ENCODE assay signal across 2 cellular contexts in the genomic region with DNA sequence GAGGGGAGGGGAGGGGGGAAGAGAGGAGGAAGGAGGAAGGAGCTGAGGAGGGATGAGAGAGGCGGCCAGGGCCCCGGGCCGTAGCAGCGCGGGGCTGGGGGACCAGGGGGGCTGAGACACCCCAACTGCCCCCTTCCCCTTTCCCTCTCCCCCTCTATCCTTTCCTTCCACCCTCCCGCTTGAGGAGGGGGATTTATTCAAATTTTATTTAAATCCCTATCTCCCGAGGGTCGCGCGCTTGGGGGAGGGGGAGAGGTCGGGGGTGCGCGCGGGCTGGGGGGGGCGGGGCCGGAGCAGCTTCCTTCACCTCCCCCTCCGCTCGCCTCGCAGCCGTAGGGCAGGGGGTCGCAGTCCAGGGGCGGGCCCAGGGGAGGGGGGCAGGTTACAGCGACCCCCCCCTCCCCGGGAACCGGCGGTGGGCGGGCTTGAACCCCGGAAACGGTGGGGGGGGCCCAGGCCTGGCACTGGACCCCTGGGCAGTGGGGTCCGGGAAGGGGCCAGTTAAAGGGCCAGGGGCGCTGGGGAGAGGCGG.
TF ChIP-seq lines count a peak whose summit lies in the region.

A gene with protein sequence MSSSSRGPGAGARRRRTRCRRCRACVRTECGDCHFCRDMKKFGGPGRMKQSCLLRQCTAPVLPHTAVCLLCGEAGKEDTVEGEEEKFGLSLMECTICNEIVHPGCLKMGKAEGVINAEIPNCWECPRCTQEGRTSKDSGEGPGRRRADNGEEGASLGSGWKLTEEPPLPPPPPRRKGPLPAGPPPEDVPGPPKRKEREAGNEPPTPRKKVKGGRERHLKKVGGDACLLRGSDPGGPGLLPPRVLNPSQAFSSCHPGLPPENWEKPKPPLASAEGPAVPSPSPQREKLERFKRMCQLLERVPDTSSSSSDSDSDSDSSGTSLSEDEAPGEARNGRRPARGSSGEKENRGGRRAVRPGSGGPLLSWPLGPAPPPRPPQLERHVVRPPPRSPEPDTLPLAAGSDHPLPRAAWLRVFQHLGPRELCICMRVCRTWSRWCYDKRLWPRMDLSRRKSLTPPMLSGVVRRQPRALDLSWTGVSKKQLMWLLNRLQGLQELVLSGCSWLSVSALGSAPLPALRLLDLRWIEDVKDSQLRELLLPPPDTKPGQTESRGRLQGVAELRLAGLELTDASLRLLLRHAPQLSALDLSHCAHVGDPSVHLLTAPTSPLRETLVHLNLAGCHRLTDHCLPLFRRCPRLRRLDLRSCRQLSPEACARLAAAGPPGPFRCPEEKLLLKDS (plus strand): TSS at position 19 of the 532 bp plus-strand sequence. CDS start 2,183 bp downstream, outside the sequence.

TF ChIP-seq in IMR-90, 13 proteins besides CTCF, POLR2A, EP300 and RAD21:
- TF ChIP-seq MAZ (IDR thresholded peaks at IDR 0.05; ENCODE audit: borderline replicate concordance, low read depth, low read length) (no peak), MAFK (IDR thresholded peaks at IDR 0.05; ENCODE audit: low read depth, low read length) (no peak), CHD1 (IDR thresholded peaks at IDR 0.05; ENCODE audit: low read depth, low read length) (no peak), RFX5 (IDR thresholded peaks at IDR 0.05; ENCODE audit: low read depth, low read length) (no peak), BHLHE40 (IDR thresholded peaks at IDR 0.05; ENCODE audit: low read depth, low read length) (no peak), NFE2L2 (IDR thresholded peaks at IDR 0.05; ENCODE audit: low read depth, low read length) (no peak), FOS (IDR thresholded peaks at IDR 0.05; ENCODE audit: low read depth, low read length) (no peak)
- TF ChIP-seq, protein P1, sequence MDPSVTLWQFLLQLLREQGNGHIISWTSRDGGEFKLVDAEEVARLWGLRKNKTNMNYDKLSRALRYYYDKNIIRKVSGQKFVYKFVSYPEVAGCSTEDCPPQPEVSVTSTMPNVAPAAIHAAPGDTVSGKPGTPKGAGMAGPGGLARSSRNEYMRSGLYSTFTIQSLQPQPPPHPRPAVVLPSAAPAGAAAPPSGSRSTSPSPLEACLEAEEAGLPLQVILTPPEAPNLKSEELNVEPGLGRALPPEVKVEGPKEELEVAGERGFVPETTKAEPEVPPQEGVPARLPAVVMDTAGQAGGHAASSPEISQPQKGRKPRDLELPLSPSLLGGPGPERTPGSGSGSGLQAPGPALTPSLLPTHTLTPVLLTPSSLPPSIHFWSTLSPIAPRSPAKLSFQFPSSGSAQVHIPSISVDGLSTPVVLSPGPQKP (IDR thresholded peaks at IDR 0.05; ENCODE audit: borderline replicate concordance, low read depth, low read length) = no peak
- TF ChIP-seq, protein P2, sequence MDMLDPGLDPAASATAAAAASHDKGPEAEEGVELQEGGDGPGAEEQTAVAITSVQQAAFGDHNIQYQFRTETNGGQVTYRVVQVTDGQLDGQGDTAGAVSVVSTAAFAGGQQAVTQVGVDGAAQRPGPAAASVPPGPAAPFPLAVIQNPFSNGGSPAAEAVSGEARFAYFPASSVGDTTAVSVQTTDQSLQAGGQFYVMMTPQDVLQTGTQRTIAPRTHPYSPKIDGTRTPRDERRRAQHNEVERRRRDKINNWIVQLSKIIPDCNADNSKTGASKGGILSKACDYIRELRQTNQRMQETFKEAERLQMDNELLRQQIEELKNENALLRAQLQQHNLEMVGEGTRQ (IDR thresholded peaks at IDR 0.05; ENCODE audit: low read depth, low read length) = no peak

TF ChIP-seq in HepG2, 621 proteins besides CTCF, POLR2A, EP300 and RAD21 (continues in another document):
- TF ChIP-seq ZNF556 (CRISPR knock-in tag; IDR thresholded peaks at IDR 0.05; ENCODE audit: borderline replicate concordance) (no peak), ETV5 (CRISPR knock-in tag; IDR thresholded peaks at IDR 0.05; ENCODE audit: borderline replicate concordance) (0 out of 2 replicates have a peak, but pooled peaks have one; percentile 16), ZFY (CRISPR knock-in tag; IDR thresholded peaks at IDR 0.05) (no peak), ZNF720 (CRISPR knock-in tag; IDR thresholded peaks at IDR 0.05) (no peak), ZNF446 (CRISPR knock-in tag; IDR thresholded peaks at IDR 0.05) (0 out of 2 replicates have a peak, but pooled peaks have one; percentile 0), ZSCAN25 (CRISPR knock-in tag; IDR thresholded peaks at IDR 0.05) (peak; percentile 29; the same call in 1 of the 2 replicates), NR3C1 (CRISPR knock-in tag; IDR thresholded peaks at IDR 0.05) (no peak), ZNF615 (CRISPR knock-in tag; IDR thresholded peaks at IDR 0.05; ENCODE audit: borderline replicate concordance) (no peak), CBX1 (IDR thresholded peaks at IDR 0.05; ENCODE audit: low read depth) (no peak), REL (CRISPR knock-in tag; conservative IDR thresholded peaks at IDR 0.05) (no peak)
- TF ChIP-seq, protein P3, sequence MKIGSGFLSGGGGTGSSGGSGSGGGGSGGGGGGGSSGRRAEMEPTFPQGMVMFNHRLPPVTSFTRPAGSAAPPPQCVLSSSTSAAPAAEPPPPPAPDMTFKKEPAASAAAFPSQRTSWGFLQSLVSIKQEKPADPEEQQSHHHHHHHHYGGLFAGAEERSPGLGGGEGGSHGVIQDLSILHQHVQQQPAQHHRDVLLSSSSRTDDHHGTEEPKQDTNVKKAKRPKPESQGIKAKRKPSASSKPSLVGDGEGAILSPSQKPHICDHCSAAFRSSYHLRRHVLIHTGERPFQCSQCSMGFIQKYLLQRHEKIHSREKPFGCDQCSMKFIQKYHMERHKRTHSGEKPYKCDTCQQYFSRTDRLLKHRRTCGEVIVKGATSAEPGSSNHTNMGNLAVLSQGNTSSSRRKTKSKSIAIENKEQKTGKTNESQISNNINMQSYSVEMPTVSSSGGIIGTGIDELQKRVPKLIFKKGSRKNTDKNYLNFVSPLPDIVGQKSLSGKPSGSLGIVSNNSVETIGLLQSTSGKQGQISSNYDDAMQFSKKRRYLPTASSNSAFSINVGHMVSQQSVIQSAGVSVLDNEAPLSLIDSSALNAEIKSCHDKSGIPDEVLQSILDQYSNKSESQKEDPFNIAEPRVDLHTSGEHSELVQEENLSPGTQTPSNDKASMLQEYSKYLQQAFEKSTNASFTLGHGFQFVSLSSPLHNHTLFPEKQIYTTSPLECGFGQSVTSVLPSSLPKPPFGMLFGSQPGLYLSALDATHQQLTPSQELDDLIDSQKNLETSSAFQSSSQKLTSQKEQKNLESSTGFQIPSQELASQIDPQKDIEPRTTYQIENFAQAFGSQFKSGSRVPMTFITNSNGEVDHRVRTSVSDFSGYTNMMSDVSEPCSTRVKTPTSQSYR (CRISPR knock-in tag; IDR thresholded peaks at IDR 0.05; ENCODE audit: borderline replicate concordance) = 0 out of 2 replicates have a peak, but pooled peaks have one; percentile 15
- TF ChIP-seq, protein P4, sequence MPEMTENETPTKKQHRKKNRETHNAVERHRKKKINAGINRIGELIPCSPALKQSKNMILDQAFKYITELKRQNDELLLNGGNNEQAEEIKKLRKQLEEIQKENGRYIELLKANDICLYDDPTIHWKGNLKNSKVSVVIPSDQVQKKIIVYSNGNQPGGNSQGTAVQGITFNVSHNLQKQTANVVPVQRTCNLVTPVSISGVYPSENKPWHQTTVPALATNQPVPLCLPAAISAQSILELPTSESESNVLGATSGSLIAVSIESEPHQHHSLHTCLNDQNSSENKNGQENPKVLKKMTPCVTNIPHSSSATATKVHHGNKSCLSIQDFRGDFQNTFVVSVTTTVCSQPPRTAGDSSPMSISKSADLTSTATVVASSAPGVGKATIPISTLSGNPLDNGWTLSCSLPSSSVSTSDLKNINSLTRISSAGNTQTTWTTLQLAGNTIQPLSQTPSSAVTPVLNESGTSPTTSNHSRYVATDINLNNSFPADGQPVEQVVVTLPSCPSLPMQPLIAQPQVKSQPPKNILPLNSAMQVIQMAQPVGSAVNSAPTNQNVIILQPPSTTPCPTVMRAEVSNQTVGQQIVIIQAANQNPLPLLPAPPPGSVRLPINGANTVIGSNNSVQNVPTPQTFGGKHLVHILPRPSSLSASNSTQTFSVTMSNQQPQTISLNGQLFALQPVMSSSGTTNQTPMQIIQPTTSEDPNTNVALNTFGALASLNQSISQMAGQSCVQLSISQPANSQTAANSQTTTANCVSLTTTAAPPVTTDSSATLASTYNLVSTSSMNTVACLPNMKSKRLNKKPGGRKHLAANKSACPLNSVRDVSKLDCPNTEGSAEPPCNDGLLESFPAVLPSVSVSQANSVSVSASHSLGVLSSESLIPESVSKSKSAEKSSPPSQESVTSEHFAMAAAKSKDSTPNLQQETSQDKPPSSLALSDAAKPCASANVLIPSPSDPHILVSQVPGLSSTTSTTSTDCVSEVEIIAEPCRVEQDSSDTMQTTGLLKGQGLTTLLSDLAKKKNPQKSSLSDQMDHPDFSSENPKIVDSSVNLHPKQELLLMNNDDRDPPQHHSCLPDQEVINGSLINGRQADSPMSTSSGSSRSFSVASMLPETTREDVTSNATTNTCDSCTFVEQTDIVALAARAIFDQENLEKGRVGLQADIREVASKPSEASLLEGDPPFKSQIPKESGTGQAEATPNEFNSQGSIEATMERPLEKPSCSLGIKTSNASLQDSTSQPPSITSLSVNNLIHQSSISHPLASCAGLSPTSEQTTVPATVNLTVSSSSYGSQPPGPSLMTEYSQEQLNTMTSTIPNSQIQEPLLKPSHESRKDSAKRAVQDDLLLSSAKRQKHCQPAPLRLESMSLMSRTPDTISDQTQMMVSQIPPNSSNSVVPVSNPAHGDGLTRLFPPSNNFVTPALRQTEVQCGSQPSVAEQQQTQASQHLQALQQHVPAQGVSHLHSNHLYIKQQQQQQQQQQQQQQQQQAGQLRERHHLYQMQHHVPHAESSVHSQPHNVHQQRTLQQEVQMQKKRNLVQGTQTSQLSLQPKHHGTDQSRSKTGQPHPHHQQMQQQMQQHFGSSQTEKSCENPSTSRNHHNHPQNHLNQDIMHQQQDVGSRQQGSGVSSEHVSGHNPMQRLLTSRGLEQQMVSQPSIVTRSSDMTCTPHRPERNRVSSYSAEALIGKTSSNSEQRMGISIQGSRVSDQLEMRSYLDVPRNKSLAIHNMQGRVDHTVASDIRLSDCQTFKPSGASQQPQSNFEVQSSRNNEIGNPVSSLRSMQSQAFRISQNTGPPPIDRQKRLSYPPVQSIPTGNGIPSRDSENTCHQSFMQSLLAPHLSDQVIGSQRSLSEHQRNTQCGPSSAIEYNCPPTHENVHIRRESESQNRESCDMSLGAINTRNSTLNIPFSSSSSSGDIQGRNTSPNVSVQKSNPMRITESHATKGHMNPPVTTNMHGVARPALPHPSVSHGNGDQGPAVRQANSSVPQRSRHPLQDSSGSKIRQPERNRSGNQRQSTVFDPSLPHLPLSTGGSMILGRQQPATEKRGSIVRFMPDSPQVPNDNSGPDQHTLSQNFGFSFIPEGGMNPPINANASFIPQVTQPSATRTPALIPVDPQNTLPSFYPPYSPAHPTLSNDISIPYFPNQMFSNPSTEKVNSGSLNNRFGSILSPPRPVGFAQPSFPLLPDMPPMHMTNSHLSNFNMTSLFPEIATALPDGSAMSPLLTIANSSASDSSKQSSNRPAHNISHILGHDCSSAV (CRISPR knock-in tag; IDR thresholded peaks at IDR 0.05; ENCODE audit: borderline replicate concordance) = no peak
- TF ChIP-seq, protein P5, sequence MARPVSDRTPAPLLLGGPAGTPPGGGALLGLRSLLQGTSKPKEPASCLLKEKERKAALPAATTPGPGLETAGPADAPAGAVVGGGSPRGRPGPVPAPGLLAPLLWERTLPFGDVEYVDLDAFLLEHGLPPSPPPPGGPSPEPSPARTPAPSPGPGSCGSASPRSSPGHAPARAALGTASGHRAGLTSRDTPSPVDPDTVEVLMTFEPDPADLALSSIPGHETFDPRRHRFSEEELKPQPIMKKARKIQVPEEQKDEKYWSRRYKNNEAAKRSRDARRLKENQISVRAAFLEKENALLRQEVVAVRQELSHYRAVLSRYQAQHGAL (CRISPR knock-in tag; IDR thresholded peaks at IDR 0.05; ENCODE audit: not compliant biosample characterization) = no peak
- TF ChIP-seq, protein P6, sequence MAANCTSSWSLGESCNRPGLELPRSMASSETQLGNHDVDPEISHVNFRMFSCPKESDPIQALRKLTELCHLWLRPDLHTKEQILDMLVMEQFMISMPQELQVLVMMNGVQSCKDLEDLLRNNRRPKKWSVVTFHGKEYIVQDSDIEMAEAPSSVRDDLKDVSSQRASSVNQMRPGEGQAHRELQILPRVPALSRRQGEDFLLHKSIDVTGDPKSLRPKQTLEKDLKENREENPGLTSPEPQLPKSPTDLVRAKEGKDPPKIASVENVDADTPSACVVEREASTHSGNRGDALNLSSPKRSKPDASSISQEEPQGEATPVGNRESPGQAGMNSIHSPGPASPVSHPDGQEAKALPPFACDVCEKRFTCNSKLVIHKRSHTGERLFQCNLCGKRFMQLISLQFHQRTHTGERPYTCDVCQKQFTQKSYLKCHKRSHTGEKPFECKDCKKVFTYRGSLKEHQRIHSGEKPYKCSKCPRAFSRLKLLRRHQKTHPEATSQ (CRISPR knock-in tag; IDR thresholded peaks at IDR 0.05; ENCODE audit: borderline replicate concordance) = no peak
- TF ChIP-seq, protein P7, sequence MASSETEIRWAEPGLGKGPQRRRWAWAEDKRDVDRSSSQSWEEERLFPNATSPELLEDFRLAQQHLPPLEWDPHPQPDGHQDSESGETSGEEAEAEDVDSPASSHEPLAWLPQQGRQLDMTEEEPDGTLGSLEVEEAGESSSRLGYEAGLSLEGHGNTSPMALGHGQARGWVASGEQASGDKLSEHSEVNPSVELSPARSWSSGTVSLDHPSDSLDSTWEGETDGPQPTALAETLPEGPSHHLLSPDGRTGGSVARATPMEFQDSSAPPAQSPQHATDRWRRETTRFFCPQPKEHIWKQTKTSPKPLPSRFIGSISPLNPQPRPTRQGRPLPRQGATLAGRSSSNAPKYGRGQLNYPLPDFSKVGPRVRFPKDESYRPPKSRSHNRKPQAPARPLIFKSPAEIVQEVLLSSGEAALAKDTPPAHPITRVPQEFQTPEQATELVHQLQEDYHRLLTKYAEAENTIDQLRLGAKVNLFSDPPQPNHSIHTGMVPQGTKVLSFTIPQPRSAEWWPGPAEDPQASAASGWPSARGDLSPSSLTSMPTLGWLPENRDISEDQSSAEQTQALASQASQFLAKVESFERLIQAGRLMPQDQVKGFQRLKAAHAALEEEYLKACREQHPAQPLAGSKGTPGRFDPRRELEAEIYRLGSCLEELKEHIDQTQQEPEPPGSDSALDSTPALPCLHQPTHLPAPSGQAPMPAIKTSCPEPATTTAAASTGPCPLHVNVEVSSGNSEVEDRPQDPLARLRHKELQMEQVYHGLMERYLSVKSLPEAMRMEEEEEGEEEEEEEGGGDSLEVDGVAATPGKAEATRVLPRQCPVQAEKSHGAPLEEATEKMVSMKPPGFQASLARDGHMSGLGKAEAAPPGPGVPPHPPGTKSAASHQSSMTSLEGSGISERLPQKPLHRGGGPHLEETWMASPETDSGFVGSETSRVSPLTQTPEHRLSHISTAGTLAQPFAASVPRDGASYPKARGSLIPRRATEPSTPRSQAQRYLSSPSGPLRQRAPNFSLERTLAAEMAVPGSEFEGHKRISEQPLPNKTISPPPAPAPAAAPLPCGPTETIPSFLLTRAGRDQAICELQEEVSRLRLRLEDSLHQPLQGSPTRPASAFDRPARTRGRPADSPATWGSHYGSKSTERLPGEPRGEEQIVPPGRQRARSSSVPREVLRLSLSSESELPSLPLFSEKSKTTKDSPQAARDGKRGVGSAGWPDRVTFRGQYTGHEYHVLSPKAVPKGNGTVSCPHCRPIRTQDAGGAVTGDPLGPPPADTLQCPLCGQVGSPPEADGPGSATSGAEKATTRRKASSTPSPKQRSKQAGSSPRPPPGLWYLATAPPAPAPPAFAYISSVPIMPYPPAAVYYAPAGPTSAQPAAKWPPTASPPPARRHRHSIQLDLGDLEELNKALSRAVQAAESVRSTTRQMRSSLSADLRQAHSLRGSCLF (CRISPR knock-in tag; IDR thresholded peaks at IDR 0.05; ENCODE audit: borderline replicate concordance) = no peak
- TF ChIP-seq, protein P8, sequence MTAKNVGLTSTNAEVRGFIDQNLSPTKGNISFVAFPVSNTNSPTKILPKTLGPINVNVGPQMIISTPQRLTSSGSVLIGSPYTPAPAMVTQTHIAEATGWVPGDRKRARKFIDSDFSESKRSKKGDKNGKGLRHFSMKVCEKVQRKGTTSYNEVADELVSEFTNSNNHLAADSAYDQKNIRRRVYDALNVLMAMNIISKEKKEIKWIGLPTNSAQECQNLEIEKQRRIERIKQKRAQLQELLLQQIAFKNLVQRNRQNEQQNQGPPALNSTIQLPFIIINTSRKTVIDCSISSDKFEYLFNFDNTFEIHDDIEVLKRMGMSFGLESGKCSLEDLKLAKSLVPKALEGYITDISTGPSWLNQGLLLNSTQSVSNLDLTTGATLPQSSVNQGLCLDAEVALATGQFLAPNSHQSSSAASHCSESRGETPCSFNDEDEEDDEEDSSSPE (CRISPR knock-in tag; IDR thresholded peaks at IDR 0.05) = no peak
